Comparison of ENCODE assay signal across 16 cellular contexts in the genomic region with DNA sequence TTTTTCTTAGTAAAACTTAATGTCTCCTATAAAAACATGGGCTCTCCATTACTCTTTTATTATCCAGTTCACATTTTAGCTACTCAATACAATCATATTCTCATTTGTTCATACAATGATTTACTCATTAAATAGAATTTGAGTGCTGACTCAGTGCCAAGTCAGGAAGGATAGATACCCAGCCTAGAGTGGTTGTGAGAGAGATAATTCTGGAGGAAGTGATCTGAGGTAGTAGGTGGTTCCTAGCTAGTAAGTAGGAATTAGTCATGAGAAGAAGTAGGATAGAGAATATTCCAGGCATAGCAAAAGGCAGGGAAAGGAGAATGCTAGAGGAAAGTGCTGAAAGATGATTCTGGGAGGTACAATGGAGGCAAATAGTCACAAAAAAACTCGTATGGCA.
"Had no signal": no experiment of that assay in that cellular context is flagged by ENCODE, and none has a peak within 500 bp of the region (broad histone marks: within the 10 kb centered on the region; RNA-seq: fewer than 3 reads in every experiment).

No MANE protein-coding gene starts in this region.

- H3K27ac Mint-ChIP-seq: activated CD4-positive, alpha-beta T cell treated with anti-CD3 and anti-CD28 coated beads for 36 hours; activated CD8-positive, alpha-beta T cell treated with anti-CD3 and anti-CD28 coated beads for 36 hours; activated naive CD4-positive, alpha-beta T cell treated with anti-CD3 and anti-CD28 coated beads, Interleukin-2, amount 50 U/mL, for 24 hours; naive thymus-derived CD4-positive, alpha-beta T cell; stimulated activated naive B cell treated with anti-CD40 and anti-IgM and Interleukin-4, amounts not matched to agents 10 μg/mL and 1 μg/mL and 100 μg/mL, for 72 hours had no signal

- H3K27me3 ChIP-seq: esophagus squamous epithelium, pancreas, thyroid gland had no signal

- H3K4me3 ChIP-seq: esophagus squamous epithelium, lung, pancreas, thyroid gland had no signal

- ATAC-seq: activated CD4-positive, alpha-beta T cell treated with anti-CD3 and anti-CD28 coated beads for 36 hours; activated CD8-positive, alpha-beta T cell treated with anti-CD3 and anti-CD28 coated beads for 36 hours; naive thymus-derived CD4-positive, alpha-beta T cell; pancreas; stimulated activated naive B cell treated with anti-CD40 and anti-IgM and Interleukin-4, amounts not matched to agents 10 μg/mL and 1 μg/mL and 100 μg/mL, for 72 hours had no signal

- H3K9me3 Mint-ChIP-seq: activated CD8-positive, alpha-beta T cell treated with anti-CD3 and anti-CD28 coated beads for 36 hours; activated naive CD4-positive, alpha-beta T cell treated with anti-CD3 and anti-CD28 coated beads, Interleukin-2, amount 50 U/mL, for 24 hours; stimulated activated naive B cell treated with anti-CD40 and anti-IgM and Interleukin-4, amounts not matched to agents 10 μg/mL and 1 μg/mL and 100 μg/mL, for 72 hours had no signal

- DNase-seq: activated CD4-positive, alpha-beta T cell treated with anti-CD3 and anti-CD28 coated beads for 36 hours; activated CD8-positive, alpha-beta memory T cell treated with anti-CD3 and anti-CD28 coated beads, Interleukin-2, amount 50 U/mL, for 4 hours; activated CD8-positive, alpha-beta T cell treated with anti-CD3 and anti-CD28 coated beads for 36 hours; activated effector memory CD4-positive, alpha-beta T cell treated with anti-CD3 and anti-CD28 coated beads, Interleukin-2, amount 50 U/mL, for 16 hours; activated T-cell treated with anti-CD3 and anti-CD28 coated beads, Interleukin-2, amount 50 U/mL, for 48 hours; esophagus squamous epithelium; glutamatergic neuron; hypothalamus; naive thymus-derived CD4-positive, alpha-beta T cell; pancreas; stimulated activated CD4-positive, alpha-beta T cell treated with anti-CD3 and anti-CD28 coated beads, Interleukin-2, amount 100 ng/mL, for 48 hours; stimulated activated naive B cell treated with anti-CD40 and anti-IgM and Interleukin-4, amounts not matched to agents 10 μg/mL and 1 μg/mL and 100 μg/mL, for 72 hours; T-helper 9 cell; thyroid gland had no signal

- H3K4me1 Mint-ChIP-seq: activated CD4-positive, alpha-beta T cell treated with anti-CD3 and anti-CD28 coated beads for 36 hours; activated naive CD4-positive, alpha-beta T cell treated with anti-CD3 and anti-CD28 coated beads, Interleukin-2, amount 50 U/mL, for 24 hours; naive thymus-derived CD4-positive, alpha-beta T cell; stimulated activated naive B cell treated with anti-CD40 and anti-IgM and Interleukin-4, amounts not matched to agents 10 μg/mL and 1 μg/mL and 100 μg/mL, for 72 hours had no signal

- H3K36me3 ChIP-seq: esophagus squamous epithelium, pancreas, thyroid gland had no signal

- H3K36me3 Mint-ChIP-seq: activated naive CD4-positive, alpha-beta T cell treated with anti-CD3 and anti-CD28 coated beads, Interleukin-2, amount 50 U/mL, for 24 hours; naive thymus-derived CD4-positive, alpha-beta T cell; stimulated activated naive B cell treated with anti-CD40 and anti-IgM and Interleukin-4, amounts not matched to agents 10 μg/mL and 1 μg/mL and 100 μg/mL, for 72 hours had no signal

- H3K4me3 Mint-ChIP-seq: activated CD4-positive, alpha-beta T cell treated with anti-CD3 and anti-CD28 coated beads for 36 hours; activated CD8-positive, alpha-beta T cell treated with anti-CD3 and anti-CD28 coated beads for 36 hours; activated naive CD4-positive, alpha-beta T cell treated with anti-CD3 and anti-CD28 coated beads, Interleukin-2, amount 50 U/mL, for 24 hours; naive thymus-derived CD4-positive, alpha-beta T cell; stimulated activated naive B cell treated with anti-CD40 and anti-IgM and Interleukin-4, amounts not matched to agents 10 μg/mL and 1 μg/mL and 100 μg/mL, for 72 hours had no signal

- H3K27me3 Mint-ChIP-seq: activated CD4-positive, alpha-beta T cell treated with anti-CD3 and anti-CD28 coated beads for 36 hours; activated CD8-positive, alpha-beta T cell treated with anti-CD3 and anti-CD28 coated beads for 36 hours; activated naive CD4-positive, alpha-beta T cell treated with anti-CD3 and anti-CD28 coated beads, Interleukin-2, amount 50 U/mL, for 24 hours; naive thymus-derived CD4-positive, alpha-beta T cell; stimulated activated naive B cell treated with anti-CD40 and anti-IgM and Interleukin-4, amounts not matched to agents 10 μg/mL and 1 μg/mL and 100 μg/mL, for 72 hours had no signal
